In the genomic region with DNA sequence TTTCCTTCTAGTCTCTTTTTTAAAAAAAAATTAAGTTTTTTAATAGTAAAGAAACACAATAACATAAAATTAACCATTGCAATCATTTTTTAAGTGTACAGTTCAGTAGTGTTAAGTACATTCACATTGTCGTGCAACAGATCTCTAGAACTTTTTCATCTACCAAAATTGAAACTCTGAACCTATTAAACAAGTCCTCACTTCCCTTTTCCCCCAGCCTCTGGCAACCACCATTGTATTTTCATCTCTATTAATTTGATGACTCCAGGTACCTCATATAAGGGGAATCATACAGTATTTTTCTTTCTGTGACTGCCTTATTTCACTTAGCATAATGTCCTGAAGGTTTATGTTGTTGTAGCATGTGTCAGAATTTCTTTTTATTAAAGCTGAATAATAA, we compare ENCODE assay signal across 14 cellular contexts. TPM values are rescaled to one million over a fixed set of nuclear protein-coding genes. Genes with fewer than 3 reads are reported as not detected.
DNase-seq lines count a peak whose midpoint lies in the region; ATAC-seq, FAIRE-seq and TF ChIP-seq lines count a peak whose summit lies in the region.
"Had no signal": no experiment of that assay in that cellular context is flagged by ENCODE, and none has a peak within 500 bp of the region (broad histone marks: within the 10 kb centered on the region; RNA-seq: fewer than 3 reads in every experiment).

No MANE protein-coding gene starts in this region.

- H3K79me2 ChIP-seq in KMS-11 (ENCODE audit: insufficient read depth, low read depth): no peaks in the 10 kb centered on the region

- H3K9ac ChIP-seq in KMS-11: no peak overlapping the region
- H3K9ac ChIP-seq: GM23248 had no signal

- DNase-seq in GM12891 (ENCODE audit: insufficient read length, low spot score) (no peak), upper lobe of left lung (no peak), H4 (ENCODE audit: low spot score) (no peak), activated gamma-delta T cell (lab: John Stamatoyannopoulos, UW) (no peak), GOT3 (lab: John Stamatoyannopoulos, UW) (no peak)
- DNase-seq: activated CD4-positive, alpha-beta T cell treated with anti-CD3 and anti-CD28 coated beads for 48 hours; body of pancreas; GM23248; OCI-M1; ovary had no signal

- no peaks in the 10 kb centered on the region for H3K36me3 ChIP-seq in KMS-11 (ENCODE audit: insufficient read depth)
- no peaks in the 10 kb centered on the region for H3K36me3 ChIP-seq in upper lobe of left lung
- H3K36me3 ChIP-seq: ovary had no signal

- H3K4me3 ChIP-seq in KMS-11 (IDR thresholded peaks at IDR 0.05; ENCODE audit: insufficient read depth, low read depth, low read length) (no peak overlapping the region), upper lobe of left lung (no peak overlapping the region)
- H3K4me3 ChIP-seq: body of pancreas, GM23248, ovary had no signal

- WGBS in upper lobe of left lung, 2 donors: 74 to 76% methylated on average over 1 of the region's 1 CpG

- no peak for FAIRE-seq in GM12891 (lab: Jason Lieb, UNC)

- no peaks in the 10 kb centered on the region for H3K27me3 ChIP-seq in KMS-11 (ENCODE audit: insufficient read depth, low read depth)
- no peaks in the 10 kb centered on the region for H3K27me3 ChIP-seq in upper lobe of left lung
- H3K27me3 ChIP-seq: body of pancreas, ovary had no signal

- H3K27ac ChIP-seq in KMS-11 (no peak overlapping the region), upper lobe of left lung (no peak overlapping the region)
- H3K27ac ChIP-seq: body of pancreas, GM23248, ovary had no signal

- H3K4me2 ChIP-seq in KMS-11: peak overlapping the region; percentile 33; the same call in 1 of the 2 replicates

- TF ChIP-seq EP300 in upper lobe of left lung (IDR thresholded peaks at IDR 0.05): no peak

- ATAC-seq in GM19351 (IDR thresholded peaks at IDR 0.05; ENCODE audit: unreplicated experiment) (peak; percentile 46), HG02678 (IDR thresholded peaks at IDR 0.05; ENCODE audit: unreplicated experiment) (peak; percentile 25), upper lobe of left lung (ENCODE audit: low FRiP score in 2 of 2) (no peak)
- ATAC-seq: activated T-helper 17 cell treated with anti-CD3 and anti-CD28 coated beads, Interleukin-2, amount 50 U/mL, for 72 hours; body of pancreas had no signal

- H3K4me1 ChIP-seq in KMS-11 (ENCODE audit: low read depth, poor library complexity, severe bottlenecking) (peaks cover 62% of the 10 kb centered on the region), upper lobe of left lung (peaks cover 0 to 10% (median 0%) of the 10 kb centered on the region in 4 donors)
- H3K4me1 ChIP-seq: body of pancreas had no signal

- no peaks in the 10 kb centered on the region for H4K20me1 ChIP-seq in KMS-11 (ENCODE audit: insufficient read depth)

- TF ChIP-seq CTCF in KMS-11 (conservative IDR thresholded peaks at IDR 0.05; ENCODE audit: low read depth, low read length): no peak
- TF ChIP-seq CTCF in upper lobe of left lung (IDR thresholded peaks at IDR 0.05): no peak

- H2AFZ ChIP-seq in KMS-11 (ENCODE audit: low read depth): no peak overlapping the region
- H2AFZ ChIP-seq: GM23248 had no signal

- no peaks in the 10 kb centered on the region for H3K9me3 ChIP-seq in upper lobe of left lung
- H3K9me3 ChIP-seq: body of pancreas, ovary had no signal

- TF ChIP-seq POLR2A in GM12891 (IDR thresholded peaks at IDR 0.05; ENCODE audit: low read depth, low read length): no peak
- no peak for TF ChIP-seq POLR2A in upper lobe of left lung (IDR thresholded peaks at IDR 0.05)

TF ChIP-seq in GM12891, 5 proteins besides CTCF, POLR2A, EP300 and RAD21:
- TF ChIP-seq TAF1 (IDR thresholded peaks at IDR 0.05; ENCODE audit: low read depth, low read length) (no peak), SPI1 (IDR thresholded peaks at IDR 0.05; ENCODE audit: low read depth, low read length) (peak; percentile 94)
TF ChIP-seq in GM12891: peak in this region for 1.

RNA-seq across cellular contexts. Expression of gene MSL3, which starts 31.8 kb away (rescaled TPM):
- polyA plus RNA-seq in GM12891 (2012; ENCODE audit: low read depth, missing spikeins): 31.3 TPM
- total RNA-seq in upper lobe of left lung: 10 to 100 TPM; 24.6 to 37.7 (median 31.3) TPM
- total RNA-seq in H4 (2014; rRNA removed; shearing (Covaris generic)): 23.7 and 26.8 TPM in 2 replicates

Comparison
In these comparisons a context has a peak if more than half of its experiments do, and no peak if none do; other contexts are left out.
1. ATAC-seq: peak in GM19351 (single experiment) and HG02678 (single experiment); none in upper lobe of left lung (0 of 2).